Comparison of ENCODE assay signal across 1 cellular context in the genomic region with DNA sequence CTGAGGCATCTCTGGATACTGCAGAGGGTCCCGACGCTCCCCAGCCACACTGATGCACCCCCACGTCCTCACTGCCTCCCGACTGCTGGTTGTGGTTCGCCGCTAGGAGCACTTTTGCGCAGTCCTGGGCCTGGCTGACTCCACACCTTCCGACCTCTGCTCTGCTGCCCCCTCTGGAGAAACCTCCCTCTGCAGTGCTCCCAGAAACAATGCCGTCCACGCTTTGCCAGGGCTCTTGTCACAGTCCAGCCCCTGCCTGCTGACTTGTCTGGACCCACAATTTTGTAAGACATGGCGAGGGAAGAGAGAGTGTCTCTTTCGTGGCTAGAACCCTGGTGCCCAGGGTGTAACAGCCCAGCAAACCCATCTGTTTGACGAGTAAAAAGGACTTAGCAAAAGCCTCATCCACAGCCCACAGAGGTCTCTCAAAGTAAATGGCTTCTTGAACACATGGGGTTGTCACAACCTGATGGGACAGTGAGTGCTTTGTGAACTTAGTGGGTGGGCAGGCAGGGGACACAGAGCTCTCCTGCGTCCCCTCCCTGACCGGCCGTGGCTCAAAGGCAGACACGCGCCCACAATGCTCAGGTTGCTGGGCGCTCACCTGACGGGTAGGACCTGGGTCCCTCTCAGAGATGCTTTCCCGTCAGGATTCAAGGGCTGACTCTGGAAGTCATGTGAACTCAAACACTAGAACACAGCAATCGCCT.
TF ChIP-seq lines count a peak whose summit lies in the region.

No MANE protein-coding gene starts in this region.

TF ChIP-seq in SK-N-SH, 30 proteins besides CTCF, POLR2A, EP300 and RAD21 (continued from another document):
- TF ChIP-seq ZBTB33 (IDR thresholded peaks at IDR 0.05; ENCODE audit: borderline replicate concordance, low read depth) (no peak), FOSL2 (IDR thresholded peaks at IDR 0.05; ENCODE audit: borderline replicate concordance, low read depth) (no peak), FOXM1 (IDR thresholded peaks at IDR 0.05; ENCODE audit: low read depth) (no peak)
- TF ChIP-seq, protein P1, sequence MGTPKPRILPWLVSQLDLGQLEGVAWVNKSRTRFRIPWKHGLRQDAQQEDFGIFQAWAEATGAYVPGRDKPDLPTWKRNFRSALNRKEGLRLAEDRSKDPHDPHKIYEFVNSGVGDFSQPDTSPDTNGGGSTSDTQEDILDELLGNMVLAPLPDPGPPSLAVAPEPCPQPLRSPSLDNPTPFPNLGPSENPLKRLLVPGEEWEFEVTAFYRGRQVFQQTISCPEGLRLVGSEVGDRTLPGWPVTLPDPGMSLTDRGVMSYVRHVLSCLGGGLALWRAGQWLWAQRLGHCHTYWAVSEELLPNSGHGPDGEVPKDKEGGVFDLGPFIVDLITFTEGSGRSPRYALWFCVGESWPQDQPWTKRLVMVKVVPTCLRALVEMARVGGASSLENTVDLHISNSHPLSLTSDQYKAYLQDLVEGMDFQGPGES (IDR thresholded peaks at IDR 0.05; ENCODE audit: low read depth, low read length) = no peak
- TF ChIP-seq, protein P2, sequence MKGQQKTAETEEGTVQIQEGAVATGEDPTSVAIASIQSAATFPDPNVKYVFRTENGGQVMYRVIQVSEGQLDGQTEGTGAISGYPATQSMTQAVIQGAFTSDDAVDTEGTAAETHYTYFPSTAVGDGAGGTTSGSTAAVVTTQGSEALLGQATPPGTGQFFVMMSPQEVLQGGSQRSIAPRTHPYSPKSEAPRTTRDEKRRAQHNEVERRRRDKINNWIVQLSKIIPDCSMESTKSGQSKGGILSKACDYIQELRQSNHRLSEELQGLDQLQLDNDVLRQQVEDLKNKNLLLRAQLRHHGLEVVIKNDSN (IDR thresholded peaks at IDR 0.05; ENCODE audit: borderline replicate concordance, low read depth) = no peak
- TF ChIP-seq, protein P3, sequence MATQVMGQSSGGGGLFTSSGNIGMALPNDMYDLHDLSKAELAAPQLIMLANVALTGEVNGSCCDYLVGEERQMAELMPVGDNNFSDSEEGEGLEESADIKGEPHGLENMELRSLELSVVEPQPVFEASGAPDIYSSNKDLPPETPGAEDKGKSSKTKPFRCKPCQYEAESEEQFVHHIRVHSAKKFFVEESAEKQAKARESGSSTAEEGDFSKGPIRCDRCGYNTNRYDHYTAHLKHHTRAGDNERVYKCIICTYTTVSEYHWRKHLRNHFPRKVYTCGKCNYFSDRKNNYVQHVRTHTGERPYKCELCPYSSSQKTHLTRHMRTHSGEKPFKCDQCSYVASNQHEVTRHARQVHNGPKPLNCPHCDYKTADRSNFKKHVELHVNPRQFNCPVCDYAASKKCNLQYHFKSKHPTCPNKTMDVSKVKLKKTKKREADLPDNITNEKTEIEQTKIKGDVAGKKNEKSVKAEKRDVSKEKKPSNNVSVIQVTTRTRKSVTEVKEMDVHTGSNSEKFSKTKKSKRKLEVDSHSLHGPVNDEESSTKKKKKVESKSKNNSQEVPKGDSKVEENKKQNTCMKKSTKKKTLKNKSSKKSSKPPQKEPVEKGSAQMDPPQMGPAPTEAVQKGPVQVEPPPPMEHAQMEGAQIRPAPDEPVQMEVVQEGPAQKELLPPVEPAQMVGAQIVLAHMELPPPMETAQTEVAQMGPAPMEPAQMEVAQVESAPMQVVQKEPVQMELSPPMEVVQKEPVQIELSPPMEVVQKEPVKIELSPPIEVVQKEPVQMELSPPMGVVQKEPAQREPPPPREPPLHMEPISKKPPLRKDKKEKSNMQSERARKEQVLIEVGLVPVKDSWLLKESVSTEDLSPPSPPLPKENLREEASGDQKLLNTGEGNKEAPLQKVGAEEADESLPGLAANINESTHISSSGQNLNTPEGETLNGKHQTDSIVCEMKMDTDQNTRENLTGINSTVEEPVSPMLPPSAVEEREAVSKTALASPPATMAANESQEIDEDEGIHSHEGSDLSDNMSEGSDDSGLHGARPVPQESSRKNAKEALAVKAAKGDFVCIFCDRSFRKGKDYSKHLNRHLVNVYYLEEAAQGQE (IDR thresholded peaks at IDR 0.05; ENCODE audit: low read depth, low read length) = no peak
